ENCODE assay signal across 21 cellular contexts in genomic region chr2:178927173-178927572, GRCh38.
DNase-seq lines count a peak whose midpoint lies in the region; ATAC-seq and TF ChIP-seq lines count a peak whose summit lies in the region.
"Had no signal": no experiment of that assay in that cellular context is flagged by ENCODE, and none has a peak within 500 bp of the region (broad histone marks: within the 10 kb centered on the region; RNA-seq: fewer than 3 reads in every experiment).

No MANE protein-coding gene starts in this region.

- ATAC-seq in GM19351 (IDR thresholded peaks at IDR 0.05; ENCODE audit: unreplicated experiment), result peak; percentile 44
- ATAC-seq in HG02798 (IDR thresholded peaks at IDR 0.05; ENCODE audit: poor library complexity, unreplicated experiment), result peak; percentile 65
- ATAC-seq in esophagus mucosa, result no peak
- no peak for ATAC-seq in GM19023 (IDR thresholded peaks at IDR 0.05; ENCODE audit: unreplicated experiment)
- ATAC-seq: naive thymus-derived CD8-positive, alpha-beta T cell had no signal

- H3K4me1 ChIP-seq in OCI-LY3 (ENCODE audit: low read length), result peaks cover 35% of the 10 kb centered on the region
- H3K4me1 ChIP-seq: ascending aorta, prostate gland had no signal

- no peaks in the 10 kb centered on the region for H3K9me3 ChIP-seq in OCI-LY3 (ENCODE audit: insufficient read depth, low read length)
- H3K9me3 ChIP-seq: MG63, prostate gland had no signal

- H4K20me1 ChIP-seq in OCI-LY3 (ENCODE audit: insufficient read depth, low read length), result no peaks in the 10 kb centered on the region

- peak overlapping the region; percentile 86 for H2AFZ ChIP-seq in OCI-LY3 (ENCODE audit: low read depth, low read length)
- H2AFZ ChIP-seq: hepatocyte had no signal

- peaks cover 5% of the 10 kb centered on the region for H3K36me3 ChIP-seq in OCI-LY3 (replicated peaks; ENCODE audit: low read depth, low read length)
- H3K36me3 ChIP-seq: ascending aorta, MG63, prostate gland had no signal

- H3K27ac ChIP-seq in OCI-LY3 (ENCODE audit: low read length), result peak overlapping the region; percentile 45
- H3K27ac ChIP-seq: ascending aorta, hepatocyte, prostate gland had no signal

- TF ChIP-seq CTCF in GM12865 (IDR thresholded peaks at IDR 0.05; ENCODE audit: insufficient read depth, low read depth, low read length, missing control alignments), result no peak
- no peak for TF ChIP-seq CTCF in OCI-LY3 (IDR thresholded peaks at IDR 0.05; ENCODE audit: low read depth, low read length)

- H3K9ac ChIP-seq in OCI-LY3 (ENCODE audit: low read length), result peak overlapping the region; percentile 56

- H3K4me2 ChIP-seq in OCI-LY3 (ENCODE audit: low read length), result peak overlapping the region; percentile 94
- H3K4me2 ChIP-seq: hepatocyte, smooth muscle cell had no signal

- peak; percentile 42 for DNase-seq in GM12865 (ENCODE audit: low read depth)
- DNase-seq in NCI-H1105 treated with DMSO at 0.1 percent for 48 hours (lab: John Stamatoyannopoulos, UW), result no peak
- DNase-seq in NCI-H524 treated with DMSO at 0.1 percent for 48 hours (lab: John Stamatoyannopoulos, UW), result no peak
- DNase-seq: activated CD4-positive, alpha-beta T cell treated with anti-CD3 and anti-CD28 coated beads, Interleukin-2, amount 10 ng/mL, durations not matched to agents 24 days and 14 days; activated CD8-positive, alpha-beta memory T cell treated with anti-CD3 and anti-CD28 coated beads, Interleukin-2, amount 50 U/mL, for 4 hours; activated gamma-delta T cell treated with Interleukin-2 at 50 U/mL for 16 hours; endodermal cell; mesenchymal stem cell; MG63; naive thymus-derived CD8-positive, alpha-beta T cell; NCI-H1930; NCI-H510A had no signal

- no peaks in the 10 kb centered on the region for H3K27me3 ChIP-seq in OCI-LY3 (ENCODE audit: low read depth, low read length)
- H3K27me3 ChIP-seq: ascending aorta, hepatocyte had no signal

- peak overlapping the region; percentile 35 for H3K4me3 ChIP-seq in GM12865 (ENCODE audit: low read depth, low read length)
- H3K4me3 ChIP-seq in OCI-LY3 (ENCODE audit: low read length), result peak overlapping the region; percentile 75
- H3K4me3 ChIP-seq: ascending aorta, hepatocyte, MG63, prostate gland, smooth muscle cell had no signal

- H3K79me2 ChIP-seq in OCI-LY3 (ENCODE audit: low read length), result no peaks in the 10 kb centered on the region
- H3K79me2 ChIP-seq: hepatocyte had no signal

Comparison
In these comparisons a context has a peak if more than half of its experiments do, and no peak if none do; other contexts are left out.
1. ATAC-seq: peak in GM19351 (single experiment) and HG02798 (single experiment); none in esophagus mucosa (single experiment) and GM19023 (single experiment).